Comparison of ENCODE assay signal across 1 cellular context in genomic region chr3:20054549-20054987, GRCh38.
TF ChIP-seq lines count a peak whose summit lies in the region.

No MANE protein-coding gene starts in this region.

TF ChIP-seq in HEK293, 187 proteins besides CTCF, POLR2A, EP300 and RAD21 (continued from another document):
- TF ChIP-seq ZBTB11 (tag by site-specific recombination; conservative IDR thresholded peaks at IDR 0.05; ENCODE audit: low read depth) (no peak), KLF9 (tag by site-specific recombination; IDR thresholded peaks at IDR 0.05; ENCODE audit: low read depth) (peak; percentile 29; the same call in 1 of the 2 replicates), ZNF785 (tag by site-specific recombination; IDR thresholded peaks at IDR 0.05) (no peak), ZNF37A (tag by site-specific recombination; IDR thresholded peaks at IDR 0.05) (no peak), ZNF629 (tag by site-specific recombination; IDR thresholded peaks at IDR 0.05) (peak; percentile 78), ZNF169 (tag by site-specific recombination; IDR thresholded peaks at IDR 0.05) (no peak), ZFP69B (tag by site-specific recombination; IDR thresholded peaks at IDR 0.05) (no peak), MZF1 (tag by site-specific recombination; IDR thresholded peaks at IDR 0.05; ENCODE audit: borderline replicate concordance) (peak; percentile 89; the same call in 1 of the 2 replicates), ZNF76 (tag by site-specific recombination; IDR thresholded peaks at IDR 0.05; ENCODE audit: borderline replicate concordance, low read depth) (no peak), ZNF19 (tag by site-specific recombination; IDR thresholded peaks at IDR 0.05; ENCODE audit: low read depth) (no peak), ZNF16 (tag by site-specific recombination; IDR thresholded peaks at IDR 0.05; ENCODE audit: low read depth) (no peak), ZNF501 (tag by site-specific recombination; IDR thresholded peaks at IDR 0.05) (no peak)
